Comparison of ENCODE assay signal across 1 cellular context in genomic region chr20:44393608-44394519, GRCh38.
TF ChIP-seq lines count a peak whose summit lies in the region.

No MANE protein-coding gene starts in this region.

TF ChIP-seq in HepG2, 621 proteins besides CTCF, POLR2A, EP300 and RAD21 (continued from another document and continues in another):
- TF ChIP-seq NFAT5 (CRISPR knock-in tag; IDR thresholded peaks at IDR 0.05) (no peak), SCMH1 (CRISPR knock-in tag; IDR thresholded peaks at IDR 0.05; ENCODE audit: borderline replicate concordance) (no peak), BCL3 (CRISPR knock-in tag; IDR thresholded peaks at IDR 0.05) (0 out of 2 replicates have a peak, but pooled peaks have one; percentile 16), SKIL (CRISPR knock-in tag; IDR thresholded peaks at IDR 0.05; ENCODE audit: borderline replicate concordance) (no peak), HNF1A (IDR thresholded peaks at IDR 0.05; ENCODE audit: low read depth) (no peak), HNF1A (CRISPR knock-in tag; IDR thresholded peaks at IDR 0.05; ENCODE audit: borderline replicate concordance) (no peak), HOMEZ (CRISPR knock-in tag; IDR thresholded peaks at IDR 0.05; ENCODE audit: low read depth) (no peak), ZMYM3 (CRISPR knock-in tag; IDR thresholded peaks at IDR 0.05) (no peak), ZNF263 (CRISPR knock-in tag; IDR thresholded peaks at IDR 0.05) (no peak), ZNF562 (CRISPR knock-in tag; IDR thresholded peaks at IDR 0.05; ENCODE audit: borderline replicate concordance) (no peak), ZBTB8A (CRISPR knock-in tag; IDR thresholded peaks at IDR 0.05; ENCODE audit: borderline replicate concordance, low read depth) (peak; percentile 96; the same call in 1 of the 2 replicates), CCDC6 (CRISPR knock-in tag; IDR thresholded peaks at IDR 0.05) (no peak; the same call in 1 of the 2 replicates), ZNF501 (CRISPR knock-in tag; IDR thresholded peaks at IDR 0.05) (no peak), PATZ1 (CRISPR knock-in tag; IDR thresholded peaks at IDR 0.05) (no peak), ATF4 (CRISPR knock-in tag; IDR thresholded peaks at IDR 0.05) (no peak), PLRG1 (conservative IDR thresholded peaks at IDR 0.05) (no peak), MTF1 (CRISPR knock-in tag; IDR thresholded peaks at IDR 0.05) (no peak), ZNF713 (CRISPR knock-in tag; IDR thresholded peaks at IDR 0.05) (no peak), CBX1 (IDR thresholded peaks at IDR 0.05; ENCODE audit: low read depth) (no peak), ZNF441 (CRISPR knock-in tag; IDR thresholded peaks at IDR 0.05; ENCODE audit: borderline replicate concordance) (peak; percentile 36; the same call in 1 of the 2 replicates), ZNF782 (CRISPR knock-in tag; IDR thresholded peaks at IDR 0.05; ENCODE audit: borderline replicate concordance) (0 out of 2 replicates have a peak, but pooled peaks have one; percentile 61), SRSF9 (IDR thresholded peaks at IDR 0.05; ENCODE audit: borderline replicate concordance, insufficient read depth, low read depth, low read length, poor library complexity, severe bottlenecking) (no peak), GPBP1L1 (CRISPR knock-in tag; IDR thresholded peaks at IDR 0.05) (no peak), GATA4 (IDR thresholded peaks at IDR 0.05; ENCODE audit: borderline replicate concordance, low read depth) (no peak), ZNF292 (CRISPR knock-in tag; IDR thresholded peaks at IDR 0.05; ENCODE audit: borderline replicate concordance, low read depth) (no peak), ZMYM4 (CRISPR knock-in tag; IDR thresholded peaks at IDR 0.05) (no peak), BCLAF1 (IDR thresholded peaks at IDR 0.05) (no peak), POGZ (CRISPR knock-in tag; IDR thresholded peaks at IDR 0.05) (no peak; the same call in 1 of the 2 replicates), SMYD3 (CRISPR knock-in tag; IDR thresholded peaks at IDR 0.05) (no peak)
